In the genomic region with DNA sequence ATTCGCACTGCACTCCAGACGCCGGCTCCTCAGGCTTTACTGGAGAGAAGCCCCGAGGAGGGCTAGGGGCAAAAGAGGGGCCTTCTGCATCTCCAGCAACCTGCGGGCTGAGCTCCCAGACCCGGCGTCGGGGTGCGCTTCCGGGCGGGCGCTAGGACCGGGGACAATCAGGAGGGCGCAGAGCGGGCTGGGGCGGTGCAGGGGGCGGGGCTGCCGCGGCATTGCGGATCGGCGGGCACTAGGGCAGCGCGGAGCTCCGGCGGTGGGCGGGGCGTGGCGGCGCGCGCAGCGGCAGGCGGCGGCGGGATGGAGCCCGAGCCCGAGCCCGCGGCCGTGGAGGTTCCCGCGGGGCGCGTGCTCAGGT, we compare ENCODE assay signal across 8 cellular contexts. TPM values are rescaled to one million over a fixed set of nuclear protein-coding genes. Genes with fewer than 3 reads are reported as not detected.
DNase-seq lines count a peak whose midpoint lies in the region; ATAC-seq and TF ChIP-seq lines count a peak whose summit lies in the region.

A gene (plus strand): TSS at position 274 of the 364 bp plus-strand sequence. CDS start 33 bp downstream, at position 307.

- H3K27ac ChIP-seq in adrenal gland (peak within 1 kb of the TSS; percentile 6 to 93 (median 86)), heart left ventricle (peak within 1 kb of the TSS; percentile 86 to 98 (median 94)), upper lobe of left lung (peak within 1 kb of the TSS; percentile 89 to 92 (median 91))

- TF ChIP-seq EP300 in upper lobe of left lung (IDR thresholded peaks at IDR 0.05) = no peak

- H3K4me3 ChIP-seq in GM12864 (ENCODE audit: low read depth, low read length) (peak within 1 kb of the TSS; percentile 88), adrenal gland (peak within 1 kb of the TSS; percentile 40 to 94 (median 81)), heart left ventricle (peak within 1 kb of the TSS; percentile 77 to 99 (median 93)), upper lobe of left lung (peak within 1 kb of the TSS; percentile 90 to 100 (median 92))

- ATAC-seq in HG02763 (IDR thresholded peaks at IDR 0.05; ENCODE audit: unreplicated experiment) = peak; percentile 68
- ATAC-seq in heart left ventricle = peak; percentile 87 to 90 (median 88)
- ATAC-seq in upper lobe of left lung (ENCODE audit: low FRiP score in 2 of 2) = peak; percentile 94 to 96

- peaks cover 26 to 44% of the 10 kb centered on the region in 2 donors for H3K4me1 ChIP-seq in adrenal gland (replicated peaks in 1 of 2)
- H3K4me1 ChIP-seq in heart left ventricle = peaks cover 3 to 52% (median 35%) of the 10 kb centered on the region in 12 donors
- H3K4me1 ChIP-seq in upper lobe of left lung = peaks cover 37 to 54% (median 44%) of the 10 kb centered on the region in 4 donors

- H3K27me3 ChIP-seq in adrenal gland (no peaks in the 10 kb centered on the region), heart left ventricle (no peaks in the 10 kb centered on the region), upper lobe of left lung (peaks cover 0 to 5% (median 0%) of the 10 kb centered on the region in 4 donors)

- intact Hi-C loops in T-helper 1 cell treated with Interleukin-12 subunit alpha and Interleukin-12 subunit beta and Interleukin-4 antibody, amounts not matched to agents 30 ng/mL and 1 ng/mL, for 36 hours (cut with micrococcal nuclease) = loop anchor here (1.0 to 10.0 kb wide), 12 partner anchors 9 to 531 kb away; a partner anchor contains a TSS
- intact Hi-C loops in adrenal gland (cut with DNase I) (loop anchor here (5.0 to 10.0 kb wide), 2 partner anchors 89 to 191 kb away; no protein-coding TSS in a partner anchor), heart left ventricle (cut with DNase I) (loop anchor here in 8 of 10 donors (1.0 to 10.0 kb wide), 10 partner anchors 59 to 231 kb away; a partner anchor contains a TSS), posterior cingulate gyrus (cut with DNase I) (loop anchor here (1.0 kb wide), 1 partner anchor 73 kb away; no protein-coding TSS in a partner anchor)

- WGBS in adrenal gland, 4 donors = 0 to 1% (median 0%) methylated on average over 7 to 45 of the region's 45 CpGs; no CpG with 5 or more reads in 1 of the 4 donors
- whole genome bisulfite sequencing in heart left ventricle, 4 donors = 0 to 1% (median 0%) methylated on average over 8 to 45 of the region's 45 CpGs; no CpG with 5 or more reads in 1 of the 4 donors
- 0% methylated on average over 16 of the region's 45 CpGs; no CpG with 5 or more reads in 1 of the 2 donors for WGBS in upper lobe of left lung, 2 donors

- TF ChIP-seq POLR2A in adrenal gland (IDR thresholded peaks at IDR 0.05) (no peak), heart left ventricle (IDR thresholded peaks at IDR 0.05) (peak in 1 of 2 donors; percentile 28), upper lobe of left lung (IDR thresholded peaks at IDR 0.05) (peak in 1 of 4 donors; percentile 28)

- H3K36me3 ChIP-seq in adrenal gland (replicated peaks in 1 of 2) (peaks cover 0 to 17% of the 10 kb centered on the region in 2 donors), heart left ventricle (peaks cover 0 to 35% (median 11%) of the 10 kb centered on the region in 9 donors), upper lobe of left lung (peaks cover 0 to 25% (median 5%) of the 10 kb centered on the region in 4 donors)

- H3K9me3 ChIP-seq in adrenal gland (replicated peaks in 1 of 3) = no peaks in the 10 kb centered on the region
- no peaks in the 10 kb centered on the region for H3K9me3 ChIP-seq in heart left ventricle
- H3K9me3 ChIP-seq in upper lobe of left lung = no peaks in the 10 kb centered on the region

- peak; percentile 49 for DNase-seq in GM12864 (ENCODE audit: low read depth)
- peak; percentile 70 for DNase-seq in NCI-H1694 (lab: John Stamatoyannopoulos, UW)
- DNase-seq in adrenal gland = peak; percentile 90 to 97 (median 95)
- DNase-seq in heart left ventricle = peak; percentile 95 to 98 (median 96)
- DNase-seq in posterior cingulate gyrus = peak; percentile 93 to 99 (median 96)
- peak; percentile 94 to 100 for DNase-seq in upper lobe of left lung

- no peak for TF ChIP-seq CTCF in GM12864 (IDR thresholded peaks at IDR 0.05; ENCODE audit: low read depth, low read length, missing control alignments)
- no peak for TF ChIP-seq CTCF in adrenal gland (IDR thresholded peaks at IDR 0.05)
- no peak for TF ChIP-seq CTCF in heart left ventricle (IDR thresholded peaks at IDR 0.05)
- TF ChIP-seq CTCF in upper lobe of left lung (IDR thresholded peaks at IDR 0.05) = no peak

RNA-seq across cellular contexts. Expression of the gene that starts here (rescaled TPM):
- 65.2 and 65.9 TPM in 2 replicates for total RNA-seq in T-helper 1 cell treated with Interleukin-12 subunit alpha and Interleukin-12 subunit beta and Interleukin-4 antibody, amounts not matched to agents 30 ng/mL and 1 ng/mL, for 36 hours
- total RNA-seq in adrenal gland = 10 to 100 TPM; 18.6 to 30.3 (median 25.6) TPM
- 10 to 100 TPM; 17.9 to 67.8 (median 56.0) TPM for polyA plus RNA-seq in adrenal gland
- 10 to 100 TPM in 2 of 9 donors, 1 to 10 TPM in 7; 4.0 to 11.6 (median 7.1) TPM for total RNA-seq in heart left ventricle
- 10 to 100 TPM in 1 of 2 donors, 1 to 10 TPM in 1; 9.4 to 12.4 TPM for polyA plus RNA-seq in heart left ventricle
- 100 to 1,000 TPM in 2 of 6 donors, 10 to 100 TPM in 4; 19.5 to 125 (median 31.3) TPM for total RNA-seq in upper lobe of left lung

Comparison
In these comparisons a context has a peak if more than half of its experiments do, and no peak if none do; other contexts are left out.
1. Peak in every context shown above with its lines: DNase-seq, ATAC-seq, H3K4me3 ChIP-seq and H3K27ac ChIP-seq.